8 cellular contexts compared by ENCODE assay signal in genomic region chr12:101698782-101699347, GRCh38. TPM values are rescaled to one million over a fixed set of nuclear protein-coding genes. Genes with fewer than 3 reads are reported as not detected.
A peak's percentile ranks its signal among the peaks of the same experiment; 100 is the strongest.
DNase-seq lines count a peak whose midpoint lies in the region; ATAC-seq and TF ChIP-seq lines count a peak whose summit lies in the region.

No MANE protein-coding gene starts in this region.

- H3K9me3 Mint-ChIP-seq in T-helper 2 cell treated with Interferon-gamma antibody and Interleukin-4, amounts not matched to agents 5 μg/mL and 100 μg/mL, for 36 hours = no peaks in the 10 kb centered on the region
- no peaks in the 10 kb centered on the region for H3K9me3 Mint-ChIP-seq in endodermal cell
- H3K9me3 Mint-ChIP-seq in naive thymus-derived CD8-positive, alpha-beta T cell = no peaks in the 10 kb centered on the region

- no peaks in the 10 kb centered on the region for H3K36me3 Mint-ChIP-seq in T-helper 2 cell treated with Interferon-gamma antibody and Interleukin-4, amounts not matched to agents 5 μg/mL and 100 μg/mL, for 36 hours (ENCODE audit: low read depth)
- H3K36me3 Mint-ChIP-seq in endodermal cell (ENCODE audit: low read depth) = no peaks in the 10 kb centered on the region
- peaks cover 0 to 2% (median 0%) of the 10 kb centered on the region in 3 donors for H3K36me3 Mint-ChIP-seq in naive thymus-derived CD8-positive, alpha-beta T cell

- no peaks in the 10 kb centered on the region for H3K27me3 ChIP-seq in SJCRH30
- peaks cover 22% of the 10 kb centered on the region for H3K27me3 ChIP-seq in endodermal cell (ENCODE audit: control insufficient read depth, insufficient read depth, low read length, poor library complexity, severe bottlenecking)

- ATAC-seq in naive thymus-derived CD8-positive, alpha-beta T cell = no peak
- ATAC-seq in omental fat pad (ENCODE audit: low FRiP score) (no peak), GM21515 (IDR thresholded peaks at IDR 0.05; ENCODE audit: unreplicated experiment) (no peak)

- H3K4me3 ChIP-seq in SJCRH30 (peak overlapping the region; percentile 94), endodermal cell (ENCODE audit: low read length) (peak overlapping the region; percentile 88)

- H3K27ac ChIP-seq in SJCRH30 = no peak overlapping the region
- H3K27ac ChIP-seq in endodermal cell (ENCODE audit: low read depth, low read length) = no peak overlapping the region

- TF ChIP-seq CTCF in endodermal cell (conservative IDR thresholded peaks at IDR 0.05) (peak; percentile 39), omental fat pad (IDR thresholded peaks at IDR 0.05) (no peak)

- H3K36me3 ChIP-seq in SJCRH30 = no peaks in the 10 kb centered on the region
- H3K36me3 ChIP-seq in endodermal cell (ENCODE audit: control insufficient read depth, insufficient read depth, low read length) = no peaks in the 10 kb centered on the region

- no peak for DNase-seq in T-helper 2 cell treated with Interferon-gamma antibody and Interleukin-4, amounts not matched to agents 5 μg/mL and 100 μg/mL, for 36 hours (ENCODE audit: low spot score)
- DNase-seq in T-helper 2 cell (no peak), SJCRH30 (peak in 1 of 2 experiments; percentile 20), endodermal cell (no peak), SIG-M5 (lab: John Stamatoyannopoulos, UW) (no peak), omental fat pad (ENCODE audit: low spot score) (no peak)
- DNase-seq in naive thymus-derived CD8-positive, alpha-beta T cell = no peak

- no peaks in the 10 kb centered on the region for H3K9me3 ChIP-seq in SJCRH30 (replicated peaks)
- H3K9me3 ChIP-seq in endodermal cell (ENCODE audit: control insufficient read depth, low read length) = no peaks in the 10 kb centered on the region

- POLR2A ChIA-PET in naive thymus-derived CD8-positive, alpha-beta T cell (lab: Charles Lee) = interaction anchor here (0.8 kb wide), 1 partner anchor 27 kb away, joined by 3 read pairs; no protein-coding TSS in a partner anchor

- H3K27ac Mint-ChIP-seq in T-helper 2 cell treated with Interferon-gamma antibody and Interleukin-4, amounts not matched to agents 5 μg/mL and 100 μg/mL, for 36 hours = no peak overlapping the region
- H3K27ac Mint-ChIP-seq in endodermal cell = no peak overlapping the region
- H3K27ac Mint-ChIP-seq in naive thymus-derived CD8-positive, alpha-beta T cell = peak overlapping the region; percentile 66 to 92 (median 87)

- H3K4me1 ChIP-seq in SJCRH30 (no peaks in the 10 kb centered on the region), endodermal cell (ENCODE audit: control insufficient read depth, insufficient read depth, low read length) (peaks cover 6% of the 10 kb centered on the region)

- H3K27me3 Mint-ChIP-seq in T-helper 2 cell treated with Interferon-gamma antibody and Interleukin-4, amounts not matched to agents 5 μg/mL and 100 μg/mL, for 36 hours (ENCODE audit: low read depth) = peaks cover 8% of the 10 kb centered on the region
- peaks cover 28% of the 10 kb centered on the region for H3K27me3 Mint-ChIP-seq in endodermal cell (ENCODE audit: insufficient read depth)
- no peaks in the 10 kb centered on the region for H3K27me3 Mint-ChIP-seq in naive thymus-derived CD8-positive, alpha-beta T cell

- peak overlapping the region; percentile 87 for H3K4me3 Mint-ChIP-seq in T-helper 2 cell treated with Interferon-gamma antibody and Interleukin-4, amounts not matched to agents 5 μg/mL and 100 μg/mL, for 36 hours
- peak overlapping the region; percentile 76 for H3K4me3 Mint-ChIP-seq in endodermal cell
- peak overlapping the region; percentile 81 to 94 (median 90) for H3K4me3 Mint-ChIP-seq in naive thymus-derived CD8-positive, alpha-beta T cell

- H3K4me1 Mint-ChIP-seq in T-helper 2 cell treated with Interferon-gamma antibody and Interleukin-4, amounts not matched to agents 5 μg/mL and 100 μg/mL, for 36 hours (ENCODE audit: low read depth) = peaks cover 24% of the 10 kb centered on the region
- H3K4me1 Mint-ChIP-seq in endodermal cell = peaks cover 13% of the 10 kb centered on the region
- H3K4me1 Mint-ChIP-seq in naive thymus-derived CD8-positive, alpha-beta T cell = peaks cover 13 to 60% (median 52%) of the 10 kb centered on the region in 4 donors

- 84% methylated on average over 6 to 12 of the region's 12 CpGs for WGBS in endodermal cell (ENCODE audit: insufficient coverage in 1 of 2, insufficient read length in 1 of 2), 2 experiments

- H3K9ac ChIP-seq in endodermal cell (ENCODE audit: extremely low read depth, low read length, poor library complexity, severe bottlenecking) = no peak overlapping the region

RNA-seq across cellular contexts. Expression of gene CHPT1, which starts 1.4 kb away (rescaled TPM):
- total RNA-seq in SJCRH30 (2014; rRNA removed; shearing (Covaris generic)) = 19.7 and 22.4 TPM in 2 replicates
- total RNA-seq in endodermal cell = 10 to 100 TPM; 17.2 to 22.1 TPM
- 15.6 TPM for polyA plus RNA-seq in endodermal cell (2013, experiment 1 of 2)
- polyA plus RNA-seq in endodermal cell (2013, experiment 2 of 2) = 14.3 TPM
- 10 to 100 TPM; 14.6 to 17.9 TPM for total RNA-seq in naive thymus-derived CD8-positive, alpha-beta T cell
- polyA plus RNA-seq in naive thymus-derived CD8-positive, alpha-beta T cell = 10 to 100 TPM in 2 of 3 donors, 1 to 10 TPM in 1; 5.4 to 33.6 (median 24.5) TPM
- total RNA-seq in omental fat pad = 100 to 1,000 TPM in 1 of 4 donors, 10 to 100 TPM in 3; 43.8 to 107 (median 60.2) TPM

RNA-seq across cellular contexts. Expression of gene SYCP3, which starts 40.4 kb away (rescaled TPM):
- 0.03 and 0.04 TPM in 2 replicates for total RNA-seq in SJCRH30 (2014; rRNA removed; shearing (Covaris generic))
- total RNA-seq in endodermal cell (not detected), omental fat pad (under 1 TPM in 2 of 4 donors, not detected in 2; 0.31 to 0.36 TPM)
- not detected for polyA plus RNA-seq in endodermal cell (2013, experiment 1 of 2)
- polyA plus RNA-seq in endodermal cell (2013, experiment 2 of 2) = not detected
- 1 to 10 TPM in 1 of 2 experiments, under 1 TPM in 1; 0.71 to 1.6 TPM for total RNA-seq in naive thymus-derived CD8-positive, alpha-beta T cell
- polyA plus RNA-seq in naive thymus-derived CD8-positive, alpha-beta T cell = under 1 TPM in 2 of 3 donors, not detected in 1; 0.07 to 0.32 TPM

Comparison
In these comparisons a context has a peak if more than half of its experiments do, and no peak if none do; other contexts are left out.
1. H3K27ac Mint-ChIP-seq: peak in naive thymus-derived CD8-positive, alpha-beta T cell (10 of 10); none in T-helper 2 cell treated with Interferon-gamma antibody and Interleukin-4, amounts not matched to agents 5 μg/mL and 100 μg/mL, for 36 hours (single experiment) and endodermal cell (single experiment).
2. Peak in every context shown above with its lines, with median percentiles within 50 percentile points of each other: H3K4me3 Mint-ChIP-seq.